Comparison of ENCODE assay signal across 14 cellular contexts in the genomic region with DNA sequence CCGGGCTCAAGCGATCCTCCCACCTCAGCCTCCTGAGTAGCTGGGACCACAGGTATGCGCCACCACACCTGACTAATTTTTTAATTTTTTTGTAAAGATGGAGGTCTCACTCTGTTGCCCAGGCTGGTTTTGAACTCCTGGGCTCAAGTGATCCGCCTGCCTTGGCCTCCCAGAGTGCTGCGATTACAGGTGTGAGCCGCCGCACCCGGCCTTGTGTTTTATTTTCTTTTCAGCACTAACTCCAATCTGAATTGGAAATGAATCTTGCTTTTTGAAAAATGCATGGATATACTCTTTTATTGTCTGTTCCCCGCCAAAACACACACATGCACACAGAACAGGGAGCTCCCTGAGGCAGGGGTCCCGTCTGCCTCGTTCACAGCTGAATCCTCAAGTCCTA. TPM values are rescaled to one million over a fixed set of nuclear protein-coding genes. Genes with fewer than 3 reads are reported as not detected.
DNase-seq lines count a peak whose midpoint lies in the region; ATAC-seq and FAIRE-seq lines count a peak whose summit lies in the region.
"Had no signal": no experiment of that assay in that cellular context is flagged by ENCODE, and none has a peak within 500 bp of the region (broad histone marks: within the 10 kb centered on the region; RNA-seq: fewer than 3 reads in every experiment).

No MANE protein-coding gene starts in this region.

- peaks cover 14% of the 10 kb centered on the region for H3K4me1 Mint-ChIP-seq in activated CD4-positive, alpha-beta T cell treated with anti-CD3 and anti-CD28 coated beads for 36 hours
- H3K4me1 Mint-ChIP-seq in activated T-helper 2 cell treated with anti-CD3 and anti-CD28 coated beads, Interferon-gamma antibody, Interleukin-2, Interleukin-4, amounts not matched to agents 10 μg/mL and 5 μg/mL and 100 μg/mL, durations not matched to agents 14 hours and 24 hours and 36 hours (ENCODE audit: low read depth) = peaks cover 16% of the 10 kb centered on the region
- H3K4me1 Mint-ChIP-seq in natural killer cell treated with Interleukin-12 subunit alpha and Interleukin-12 subunit beta and Interleukin-15 and Interleukin-18, amount 100 ng/mL, for 72 hours (ENCODE audit: low read depth in 2 of 2) = peaks cover 17 to 23% of the 10 kb centered on the region in 2 donors
- H3K4me1 Mint-ChIP-seq in activated CD8-positive, alpha-beta memory T cell treated with anti-CD3 and anti-CD28 coated beads, Interleukin-2, amount 10 ng/mL, durations not matched to agents 7 days and 5 days = peaks cover 19% of the 10 kb centered on the region

- in situ Hi-C loops in GM23248 (cut with MboI) = no loop called here

- H3K4me1 ChIP-seq in GM23248 (ENCODE audit: insufficient read depth) = peaks cover 12% of the 10 kb centered on the region

- no peak overlapping the region for H2AFZ ChIP-seq in GM23248

- H3K4me3 Mint-ChIP-seq in activated CD4-positive, alpha-beta T cell treated with anti-CD3 and anti-CD28 coated beads for 36 hours = peak overlapping the region; percentile 80
- H3K4me3 Mint-ChIP-seq in activated T-helper 2 cell treated with anti-CD3 and anti-CD28 coated beads, Interferon-gamma antibody, Interleukin-2, Interleukin-4, amounts not matched to agents 10 μg/mL and 5 μg/mL and 100 μg/mL, durations not matched to agents 14 hours and 24 hours and 36 hours (ENCODE audit: low read depth) = peak overlapping the region; percentile 85
- H3K4me3 Mint-ChIP-seq in natural killer cell treated with Interleukin-12 subunit alpha and Interleukin-12 subunit beta and Interleukin-15 and Interleukin-18, amount 100 ng/mL, for 72 hours = peak overlapping the region; percentile 87
- H3K4me3 Mint-ChIP-seq in activated CD8-positive, alpha-beta memory T cell treated with anti-CD3 and anti-CD28 coated beads, Interleukin-2, amount 10 ng/mL, durations not matched to agents 7 days and 5 days = no peak overlapping the region

- no peaks in the 10 kb centered on the region for H3K36me3 Mint-ChIP-seq in activated CD4-positive, alpha-beta T cell treated with anti-CD3 and anti-CD28 coated beads for 36 hours (ENCODE audit: low read depth)
- H3K36me3 Mint-ChIP-seq in activated T-helper 2 cell treated with anti-CD3 and anti-CD28 coated beads, Interferon-gamma antibody, Interleukin-2, Interleukin-4, amounts not matched to agents 10 μg/mL and 5 μg/mL and 100 μg/mL, durations not matched to agents 14 hours and 24 hours and 36 hours (ENCODE audit: low read depth) = no peaks in the 10 kb centered on the region
- no peaks in the 10 kb centered on the region for H3K36me3 Mint-ChIP-seq in natural killer cell treated with Interleukin-12 subunit alpha and Interleukin-12 subunit beta and Interleukin-15 and Interleukin-18, amount 100 ng/mL, for 72 hours
- no peaks in the 10 kb centered on the region for H3K36me3 Mint-ChIP-seq in activated CD8-positive, alpha-beta memory T cell treated with anti-CD3 and anti-CD28 coated beads, Interleukin-2, amount 10 ng/mL, durations not matched to agents 7 days and 5 days

- no peak overlapping the region for H3K27ac ChIP-seq in GM23248

- no peak for DNase-seq in activated CD4-positive, alpha-beta T cell treated with anti-CD3 and anti-CD28 coated beads for 36 hours
- no peak for DNase-seq in activated CD4-positive, alpha-beta T cell treated with anti-CD3 and anti-CD28 coated beads, Interleukin-2, amount 50 U/mL, for 1 hour
- DNase-seq in GM23248 (no peak), GM19239 (ENCODE audit: insufficient read length, low spot score) (no peak), kidney glomerular epithelial cell (lab: John Stamatoyannopoulos, UW) (no peak)
- no peak for DNase-seq in activated T-helper 2 cell treated with anti-CD3 and anti-CD28 coated beads, Interferon-gamma antibody, Interleukin-2, Interleukin-4, amounts not matched to agents 10 μg/mL and 5 μg/mL and 100 μg/mL, durations not matched to agents 14 hours and 24 hours and 36 hours (ENCODE audit: low spot score)
- no peak for DNase-seq in natural killer cell treated with Interleukin-12 subunit alpha and Interleukin-12 subunit beta and Interleukin-15 and Interleukin-18, amount 100 ng/mL, for 72 hours (ENCODE audit: low spot score)
- DNase-seq in activated CD8-positive, alpha-beta memory T cell treated with anti-CD3 and anti-CD28 coated beads, Interleukin-2, amount 10 ng/mL, durations not matched to agents 7 days and 5 days = no peak
- DNase-seq: activated effector memory CD4-positive, alpha-beta T cell treated with Interleukin-2 at 50 U/mL for 16 hours; cerebellar nuclear complex; esophagus squamous epithelium; hypothalamus; lower lobe of right lung had no signal

- ATAC-seq in activated CD4-positive, alpha-beta T cell treated with anti-CD3 and anti-CD28 coated beads for 36 hours = no peak
- ATAC-seq in natural killer cell treated with Interleukin-12 subunit alpha and Interleukin-12 subunit beta and Interleukin-15 and Interleukin-18, amount 100 ng/mL, for 72 hours = no peak
- no peak for ATAC-seq in activated CD8-positive, alpha-beta memory T cell treated with anti-CD3 and anti-CD28 coated beads, Interleukin-2, amount 10 ng/mL, durations not matched to agents 7 days and 5 days
- ATAC-seq: lower lobe of right lung had no signal

- H3F3A ChIP-seq in GM23248 (ENCODE audit: insufficient read depth) = peaks cover 11% of the 10 kb centered on the region; the same call in 1 of the 2 replicates

- CTCF ChIA-PET in activated CD4-positive, alpha-beta T cell treated with anti-CD3 and anti-CD28 coated beads for 36 hours (lab: Charles Lee) = interaction anchor here (0.6 kb wide), 1 partner anchor 211 kb away, joined by 3 read pairs; no protein-coding TSS in a partner anchor
- CTCF ChIA-PET in activated CD8-positive, alpha-beta memory T cell treated with anti-CD3 and anti-CD28 coated beads, Interleukin-2, amount 10 ng/mL, durations not matched to agents 7 days and 5 days (lab: Charles Lee) = interaction anchor here (6.3 kb wide), 1 partner anchor 42 kb away, joined by 41 read pairs; no protein-coding TSS in a partner anchor

- no peaks in the 10 kb centered on the region for H3K36me3 ChIP-seq in GM23248 (ENCODE audit: low read depth)
- H3K36me3 ChIP-seq: esophagus squamous epithelium, lower lobe of right lung, pancreas had no signal

- FAIRE-seq in GM19239 (lab: Jason Lieb, UNC) = no peak
- FAIRE-seq: pancreas had no signal

- peak overlapping the region; percentile 87 for H3K4me2 ChIP-seq in GM23248 (ENCODE audit: unreplicated experiment)

- H3K9me2 ChIP-seq in GM23248 (ENCODE audit: insufficient read depth) = no peaks in the 10 kb centered on the region

- no peaks in the 10 kb centered on the region for H3K79me2 ChIP-seq in GM23248 (ENCODE audit: insufficient read depth)

- intact Hi-C loops in activated CD4-positive, alpha-beta T cell treated with anti-CD3 and anti-CD28 coated beads for 36 hours (cut with DNase I, micrococcal nuclease) = loop anchor here in 1 of 2 experiments (5.0 kb wide), 1 partner anchor 125 kb away; the partner anchor contains the start of gene KMT5C
- intact Hi-C loops in activated T-helper 2 cell treated with anti-CD3 and anti-CD28 coated beads, Interferon-gamma antibody, Interleukin-2, Interleukin-4, amounts not matched to agents 10 μg/mL and 5 μg/mL and 100 μg/mL, durations not matched to agents 14 hours and 24 hours and 36 hours (cut with micrococcal nuclease) = loop anchor here (5.0 kb wide), 1 partner anchor 170 kb away; no protein-coding TSS in a partner anchor

- no peak overlapping the region for H3K9ac ChIP-seq in GM23248

- POLR2A ChIA-PET in activated CD4-positive, alpha-beta T cell treated with anti-CD3 and anti-CD28 coated beads for 36 hours (lab: Charles Lee) = no interaction called here

- H3K9me3 Mint-ChIP-seq in activated CD4-positive, alpha-beta T cell treated with anti-CD3 and anti-CD28 coated beads for 36 hours (ENCODE audit: low read depth) = no peaks in the 10 kb centered on the region
- no peaks in the 10 kb centered on the region for H3K9me3 Mint-ChIP-seq in activated T-helper 2 cell treated with anti-CD3 and anti-CD28 coated beads, Interferon-gamma antibody, Interleukin-2, Interleukin-4, amounts not matched to agents 10 μg/mL and 5 μg/mL and 100 μg/mL, durations not matched to agents 14 hours and 24 hours and 36 hours
- H3K9me3 Mint-ChIP-seq in natural killer cell treated with Interleukin-12 subunit alpha and Interleukin-12 subunit beta and Interleukin-15 and Interleukin-18, amount 100 ng/mL, for 72 hours = no peaks in the 10 kb centered on the region
- no peaks in the 10 kb centered on the region for H3K9me3 Mint-ChIP-seq in activated CD8-positive, alpha-beta memory T cell treated with anti-CD3 and anti-CD28 coated beads, Interleukin-2, amount 10 ng/mL, durations not matched to agents 7 days and 5 days (ENCODE audit: low read depth)

- 65% methylated on average over 11 of the region's 11 CpGs for WGBS in GM23248 (ENCODE audit: low coverage in 1 of 2, low lambda C conversion rate in 2 of 2, missing lambda C conversion rate in 2 of 2), 2 experiments

- H3K4me3 ChIP-seq in GM23248 = no peak overlapping the region; the same call in 1 of the 2 replicates

- H3K27me3 Mint-ChIP-seq in activated CD4-positive, alpha-beta T cell treated with anti-CD3 and anti-CD28 coated beads for 36 hours = no peaks in the 10 kb centered on the region
- no peaks in the 10 kb centered on the region for H3K27me3 Mint-ChIP-seq in activated T-helper 2 cell treated with anti-CD3 and anti-CD28 coated beads, Interferon-gamma antibody, Interleukin-2, Interleukin-4, amounts not matched to agents 10 μg/mL and 5 μg/mL and 100 μg/mL, durations not matched to agents 14 hours and 24 hours and 36 hours (ENCODE audit: low read depth)
- H3K27me3 Mint-ChIP-seq in natural killer cell treated with Interleukin-12 subunit alpha and Interleukin-12 subunit beta and Interleukin-15 and Interleukin-18, amount 100 ng/mL, for 72 hours = no peaks in the 10 kb centered on the region
- peaks cover 2% of the 10 kb centered on the region for H3K27me3 Mint-ChIP-seq in activated CD8-positive, alpha-beta memory T cell treated with anti-CD3 and anti-CD28 coated beads, Interleukin-2, amount 10 ng/mL, durations not matched to agents 7 days and 5 days

- H3K27ac Mint-ChIP-seq in activated CD4-positive, alpha-beta T cell treated with anti-CD3 and anti-CD28 coated beads for 36 hours = no peak overlapping the region
- H3K27ac Mint-ChIP-seq in activated T-helper 2 cell treated with anti-CD3 and anti-CD28 coated beads, Interferon-gamma antibody, Interleukin-2, Interleukin-4, amounts not matched to agents 10 μg/mL and 5 μg/mL and 100 μg/mL, durations not matched to agents 14 hours and 24 hours and 36 hours = no peak overlapping the region
- peak overlapping the region; percentile 42 to 68 for H3K27ac Mint-ChIP-seq in natural killer cell treated with Interleukin-12 subunit alpha and Interleukin-12 subunit beta and Interleukin-15 and Interleukin-18, amount 100 ng/mL, for 72 hours
- H3K27ac Mint-ChIP-seq in activated CD8-positive, alpha-beta memory T cell treated with anti-CD3 and anti-CD28 coated beads, Interleukin-2, amount 10 ng/mL, durations not matched to agents 7 days and 5 days = no peak overlapping the region

- no peaks in the 10 kb centered on the region for H4K20me1 ChIP-seq in GM23248 (ENCODE audit: insufficient read depth)

- H3K9me3 ChIP-seq in GM23248 (ENCODE audit: low read depth) = no peaks in the 10 kb centered on the region
- H3K9me3 ChIP-seq: esophagus squamous epithelium, lower lobe of right lung, pancreas had no signal

- H3K27me3 ChIP-seq in GM23248 (replicated peaks; ENCODE audit: insufficient read depth) = no peaks in the 10 kb centered on the region
- H3K27me3 ChIP-seq: esophagus squamous epithelium, pancreas had no signal

RNA-seq across cellular contexts. Expression of gene ISOC2, which starts 1.3 kb away (rescaled TPM):
- 10 to 100 TPM; 24.3 to 28.0 TPM for total RNA-seq in activated CD4-positive, alpha-beta T cell treated with anti-CD3 and anti-CD28 coated beads for 36 hours
- 103 and 116 TPM in 2 replicates for total RNA-seq in GM23248 (2014; rRNA removed; shearing (Covaris generic))
- 34.0 and 35.3 TPM in 2 replicates for polyA plus RNA-seq in GM23248 (2016; fragmentation: Nextera tagmentation; extraction: Ambion mirVana)
- total RNA-seq in activated T-helper 2 cell treated with anti-CD3 and anti-CD28 coated beads, Interferon-gamma antibody, Interleukin-2, Interleukin-4, amounts not matched to agents 10 μg/mL and 5 μg/mL and 100 μg/mL, durations not matched to agents 14 hours and 24 hours and 36 hours = 30.4 and 34.8 TPM in 2 replicates
- 10 to 100 TPM; 25.6 to 45.1 TPM for total RNA-seq in natural killer cell treated with Interleukin-12 subunit alpha and Interleukin-12 subunit beta and Interleukin-15 and Interleukin-18, amount 100 ng/mL, for 72 hours
- 10 to 100 TPM; 28.2 to 35.7 TPM for total RNA-seq in activated CD8-positive, alpha-beta memory T cell treated with anti-CD3 and anti-CD28 coated beads, Interleukin-2, amount 10 ng/mL, durations not matched to agents 7 days and 5 days

RNA-seq across cellular contexts. Expression of gene C19orf85, which starts 1.8 kb away (rescaled TPM):
- not detected for total RNA-seq in activated CD4-positive, alpha-beta T cell treated with anti-CD3 and anti-CD28 coated beads for 36 hours
- not detected in 2 replicates for total RNA-seq in GM23248 (2014; rRNA removed; shearing (Covaris generic))
- not detected in 2 replicates for polyA plus RNA-seq in GM23248 (2016; fragmentation: Nextera tagmentation; extraction: Ambion mirVana)
- total RNA-seq in activated T-helper 2 cell treated with anti-CD3 and anti-CD28 coated beads, Interferon-gamma antibody, Interleukin-2, Interleukin-4, amounts not matched to agents 10 μg/mL and 5 μg/mL and 100 μg/mL, durations not matched to agents 14 hours and 24 hours and 36 hours = not detected in 2 replicates
- total RNA-seq in natural killer cell treated with Interleukin-12 subunit alpha and Interleukin-12 subunit beta and Interleukin-15 and Interleukin-18, amount 100 ng/mL, for 72 hours = not detected
- not detected for total RNA-seq in activated CD8-positive, alpha-beta memory T cell treated with anti-CD3 and anti-CD28 coated beads, Interleukin-2, amount 10 ng/mL, durations not matched to agents 7 days and 5 days
- total RNA-seq: esophagus squamous epithelium, lower lobe of right lung, pancreas had no signal
- polyA plus RNA-seq: pancreas had no signal

RNA-seq across cellular contexts. Expression of gene ZNF628, which starts 13.7 kb away (rescaled TPM):
- 1 to 10 TPM; 5.6 to 6.8 TPM for total RNA-seq in activated CD4-positive, alpha-beta T cell treated with anti-CD3 and anti-CD28 coated beads for 36 hours
- total RNA-seq in GM23248 (2014; rRNA removed; shearing (Covaris generic)) = 1.7 and 4.3 TPM in 2 replicates
- polyA plus RNA-seq in GM23248 (2016; fragmentation: Nextera tagmentation; extraction: Ambion mirVana) = 1.1 TPM in 2 replicates
- total RNA-seq in activated T-helper 2 cell treated with anti-CD3 and anti-CD28 coated beads, Interferon-gamma antibody, Interleukin-2, Interleukin-4, amounts not matched to agents 10 μg/mL and 5 μg/mL and 100 μg/mL, durations not matched to agents 14 hours and 24 hours and 36 hours = 8.6 and 9.5 TPM in 2 replicates
- 10 to 100 TPM in 1 of 2 donors, 1 to 10 TPM in 1; 8.0 to 12.3 TPM for total RNA-seq in natural killer cell treated with Interleukin-12 subunit alpha and Interleukin-12 subunit beta and Interleukin-15 and Interleukin-18, amount 100 ng/mL, for 72 hours
- total RNA-seq in activated CD8-positive, alpha-beta memory T cell treated with anti-CD3 and anti-CD28 coated beads, Interleukin-2, amount 10 ng/mL, durations not matched to agents 7 days and 5 days = 1 to 10 TPM; 8.8 to 8.9 TPM

RNA-seq across cellular contexts. Expression of gene SHISA7, which starts 19.6 kb away (rescaled TPM):
- not detected for total RNA-seq in activated CD4-positive, alpha-beta T cell treated with anti-CD3 and anti-CD28 coated beads for 36 hours
- total RNA-seq in GM23248 (2014; rRNA removed; shearing (Covaris generic)) = not detected in 2 replicates
- not detected in 2 replicates for polyA plus RNA-seq in GM23248 (2016; fragmentation: Nextera tagmentation; extraction: Ambion mirVana)
- not detected in 2 replicates for total RNA-seq in activated T-helper 2 cell treated with anti-CD3 and anti-CD28 coated beads, Interferon-gamma antibody, Interleukin-2, Interleukin-4, amounts not matched to agents 10 μg/mL and 5 μg/mL and 100 μg/mL, durations not matched to agents 14 hours and 24 hours and 36 hours
- not detected for total RNA-seq in natural killer cell treated with Interleukin-12 subunit alpha and Interleukin-12 subunit beta and Interleukin-15 and Interleukin-18, amount 100 ng/mL, for 72 hours
- total RNA-seq in activated CD8-positive, alpha-beta memory T cell treated with anti-CD3 and anti-CD28 coated beads, Interleukin-2, amount 10 ng/mL, durations not matched to agents 7 days and 5 days = not detected
- total RNA-seq: esophagus squamous epithelium, lower lobe of right lung had no signal

RNA-seq across cellular contexts. Expression of gene NAT14, which starts 22.3 kb away (rescaled TPM):
- 10 to 100 TPM in 1 of 2 experiments, 1 to 10 TPM in 1; 8.2 to 14.8 TPM for total RNA-seq in activated CD4-positive, alpha-beta T cell treated with anti-CD3 and anti-CD28 coated beads for 36 hours
- 13.4 and 13.9 TPM in 2 replicates for total RNA-seq in GM23248 (2014; rRNA removed; shearing (Covaris generic))
- polyA plus RNA-seq in GM23248 (2016; fragmentation: Nextera tagmentation; extraction: Ambion mirVana) = 11.1 and 12.0 TPM in 2 replicates
- 20.0 and 20.2 TPM in 2 replicates for total RNA-seq in activated T-helper 2 cell treated with anti-CD3 and anti-CD28 coated beads, Interferon-gamma antibody, Interleukin-2, Interleukin-4, amounts not matched to agents 10 μg/mL and 5 μg/mL and 100 μg/mL, durations not matched to agents 14 hours and 24 hours and 36 hours
- 10 to 100 TPM in 1 of 2 donors, 1 to 10 TPM in 1; 6.1 to 14.0 TPM for total RNA-seq in natural killer cell treated with Interleukin-12 subunit alpha and Interleukin-12 subunit beta and Interleukin-15 and Interleukin-18, amount 100 ng/mL, for 72 hours
- 10 to 100 TPM; 14.6 to 23.2 TPM for total RNA-seq in activated CD8-positive, alpha-beta memory T cell treated with anti-CD3 and anti-CD28 coated beads, Interleukin-2, amount 10 ng/mL, durations not matched to agents 7 days and 5 days

Comparison
In these comparisons a context has a peak if more than half of its experiments do, and no peak if none do; other contexts are left out.
1. H3K27ac Mint-ChIP-seq: peak in natural killer cell treated with Interleukin-12 subunit alpha and Interleukin-12 subunit beta and Interleukin-15 and Interleukin-18, amount 100 ng/mL, for 72 hours (2 of 2); none in activated CD4-positive, alpha-beta T cell treated with anti-CD3 and anti-CD28 coated beads for 36 hours (single experiment), activated T-helper 2 cell treated with anti-CD3 and anti-CD28 coated beads, Interferon-gamma antibody, Interleukin-2, Interleukin-4, amounts not matched to agents 10 μg/mL and 5 μg/mL and 100 μg/mL, durations not matched to agents 14 hours and 24 hours and 36 hours (single experiment) and activated CD8-positive, alpha-beta memory T cell treated with anti-CD3 and anti-CD28 coated beads, Interleukin-2, amount 10 ng/mL, durations not matched to agents 7 days and 5 days (single experiment).